Comparison of ENCODE assay signal across 8 cellular contexts in the genomic region with DNA sequence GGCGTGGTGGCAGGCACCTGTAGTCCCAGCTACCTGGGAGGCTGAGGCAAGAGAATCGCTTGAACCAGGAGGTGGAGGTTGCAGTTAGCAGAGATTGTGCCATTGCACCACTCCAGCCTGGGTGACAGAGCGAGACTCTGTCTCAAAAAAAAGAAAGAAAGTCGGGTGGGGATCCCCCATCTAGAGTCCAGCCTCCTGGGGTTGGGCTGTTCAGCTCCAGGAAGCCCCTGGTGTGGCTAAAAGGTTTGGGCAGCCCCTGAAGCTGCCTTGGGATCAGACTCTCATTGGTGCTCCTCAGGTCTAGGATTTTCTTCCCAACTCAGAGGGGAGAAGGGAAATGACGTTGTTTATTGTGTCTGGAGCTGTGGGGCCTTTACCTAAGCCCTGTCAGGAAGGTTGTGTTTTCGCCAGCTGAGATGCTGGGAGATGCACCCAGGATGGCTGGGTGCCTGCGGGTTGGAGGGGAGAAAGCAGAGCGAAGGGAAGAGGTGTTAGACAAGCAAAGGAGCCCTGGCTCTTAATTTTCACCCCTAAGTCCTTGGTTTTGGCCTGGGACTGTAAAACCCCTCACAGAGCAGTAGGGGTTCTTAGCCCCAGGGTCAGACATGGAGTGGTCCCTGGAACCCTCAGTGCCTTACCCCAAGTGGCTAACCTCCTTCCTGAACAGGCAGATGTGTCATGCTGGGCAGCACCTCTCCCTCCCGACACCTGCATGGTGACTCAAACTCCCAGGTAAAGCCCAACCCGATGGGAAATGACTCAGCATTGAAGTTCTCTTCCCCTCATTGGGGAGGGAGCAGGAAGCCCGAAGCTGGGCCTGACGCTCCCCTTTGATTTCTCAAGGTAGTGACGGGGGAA.
A peak's percentile ranks its signal among the peaks of the same experiment; 100 is the strongest.
DNase-seq lines count a peak whose midpoint lies in the region; ATAC-seq lines count a peak whose summit lies in the region.

No MANE protein-coding gene starts in this region.

- H3K4me1 Mint-ChIP-seq in stimulated activated naive CD8-positive, alpha-beta T cell treated with anti-CD3 and anti-CD28 coated beads, Interleukin-15, amount 100 ng/mL, for 72 hours: peaks cover 18% of the 10 kb centered on the region

- peak overlapping the region in 1 of 2 donors; percentile 38 for H3K27ac Mint-ChIP-seq in stimulated activated naive CD8-positive, alpha-beta T cell treated with anti-CD3 and anti-CD28 coated beads, Interleukin-15, amount 100 ng/mL, for 72 hours

- H3K9me3 Mint-ChIP-seq in stimulated activated naive CD8-positive, alpha-beta T cell treated with anti-CD3 and anti-CD28 coated beads, Interleukin-15, amount 100 ng/mL, for 72 hours: no peaks in the 10 kb centered on the region

- H3K4me3 Mint-ChIP-seq in stimulated activated naive CD8-positive, alpha-beta T cell treated with anti-CD3 and anti-CD28 coated beads, Interleukin-15, amount 100 ng/mL, for 72 hours: peak overlapping the region; percentile 44 to 56

- ATAC-seq in GM19023 (IDR thresholded peaks at IDR 0.05; ENCODE audit: unreplicated experiment): peak; percentile 59
- peak; percentile 42 for ATAC-seq in HG03565 (IDR thresholded peaks at IDR 0.05; ENCODE audit: unreplicated experiment)
- ATAC-seq in stimulated activated naive CD8-positive, alpha-beta T cell treated with anti-CD3 and anti-CD28 coated beads, Interleukin-15, amount 100 ng/mL, for 72 hours: peak; percentile 94
- no peak for ATAC-seq in HG03135 (IDR thresholded peaks at IDR 0.05; ENCODE audit: unreplicated experiment)

- peaks cover 34% of the 10 kb centered on the region for H3K27me3 Mint-ChIP-seq in stimulated activated naive CD8-positive, alpha-beta T cell treated with anti-CD3 and anti-CD28 coated beads, Interleukin-15, amount 100 ng/mL, for 72 hours

- DNase-seq in activated CD8-positive, alpha-beta memory T cell treated with anti-CD3 and anti-CD28 coated beads for 4 hours (ENCODE audit: low read depth in 2 of 2): peak; percentile 13 to 64
- peak; percentile 31 for DNase-seq in iris pigment epithelial cell (ENCODE audit: low read depth)
- peak; percentile 39 to 71 for DNase-seq in stimulated activated naive CD8-positive, alpha-beta T cell treated with anti-CD3 and anti-CD28 coated beads, Interleukin-15, amount 100 ng/mL, for 72 hours
- DNase-seq in NCI-H1092 treated with DMSO at 0.1 percent for 48 hours (lab: John Stamatoyannopoulos, UW): no peak
- no peak for DNase-seq in amygdala (lab: John Stamatoyannopoulos, UW)

Comparison
In these comparisons a context has a peak if more than half of its experiments do, and no peak if none do; other contexts are left out.
1. DNase-seq: peak in activated CD8-positive, alpha-beta memory T cell treated with anti-CD3 and anti-CD28 coated beads for 4 hours (2 of 2), iris pigment epithelial cell (single experiment) and stimulated activated naive CD8-positive, alpha-beta T cell treated with anti-CD3 and anti-CD28 coated beads, Interleukin-15, amount 100 ng/mL, for 72 hours (2 of 2); none in NCI-H1092 treated with DMSO at 0.1 percent for 48 hours (single experiment) and amygdala (0 of 56).